ENCODE assay signal across 32 cellular contexts in genomic region chr6:105443941-105444340, GRCh38.
"Had no signal": no experiment of that assay in that cellular context is flagged by ENCODE, and none has a peak within 500 bp of the region (broad histone marks: within the 10 kb centered on the region; RNA-seq: fewer than 3 reads in every experiment).

No MANE protein-coding gene starts in this region.

- H3K27me3 ChIP-seq: ascending aorta, dorsolateral prefrontal cortex, foreskin keratinocyte, gastrocnemius medialis, heart right ventricle, hepatocyte had no signal

- H3K27ac ChIP-seq: ascending aorta, coronary artery, dorsolateral prefrontal cortex, foreskin keratinocyte, gastrocnemius medialis, heart right ventricle, hepatocyte, WERI-Rb-1 had no signal

- H3K27me3 Mint-ChIP-seq: central memory CD8-positive, alpha-beta T cell; dendritic cell treated with granulocyte-macrophage colony-stimulating factor and Interleukin-4, amounts not matched to agents 40 ng/mL and 50 ng/mL, for 4 days had no signal

- H3K9me3 ChIP-seq: ascending aorta, gastrocnemius medialis, heart right ventricle had no signal

- H3K36me3 ChIP-seq: ascending aorta, gastrocnemius medialis, heart right ventricle, WERI-Rb-1 had no signal

- DNase-seq: activated B cell treated with CpG ODN at 0.5 μM for 24 hours; activated CD4-positive, alpha-beta T cell treated with anti-CD3 and anti-CD28 coated beads for 48 hours; activated CD4-positive, alpha-beta T cell treated with anti-CD3 and anti-CD28 coated beads, Interleukin-2, amount 50 U/mL, for 1 hour; activated CD4-positive, alpha-beta T cell treated with anti-CD3 and anti-CD28 coated beads, Interleukin-2, amount 50 U/mL, for 48 hours; activated CD8-positive, alpha-beta memory T cell treated with anti-CD3 and anti-CD28 coated beads for 24 hours; activated CD8-positive, alpha-beta T cell treated with anti-CD3 and anti-CD28 coated beads for 36 hours; activated effector memory CD4-positive, alpha-beta T cell treated with anti-CD3 and anti-CD28 coated beads, Interleukin-2, amount 50 U/mL, for 16 hours; activated naive CD4-positive, alpha-beta T cell treated with anti-CD3 and anti-CD28 coated beads for 36 hours; activated naive CD8-positive, alpha-beta T cell treated with anti-CD3 and anti-CD28 coated beads, Interleukin-2, amount 10 ng/mL, durations not matched to agents 7 days and 5 days; activated T-cell treated with anti-CD3 and anti-CD28 coated beads, Interleukin-2, amount 50 U/mL, for 4 hours; dorsolateral prefrontal cortex; effector memory CD4-positive, alpha-beta T cell; endodermal cell; foreskin keratinocyte; gastrocnemius medialis; glutamatergic neuron; heart right ventricle; T-helper 1 cell; T-helper 17 cell; T1000; WERI-Rb-1 had no signal

- H3K27ac Mint-ChIP-seq: activated B cell treated with CpG ODN at 0.5 μM for 24 hours; activated CD8-positive, alpha-beta T cell treated with anti-CD3 and anti-CD28 coated beads for 36 hours; activated naive CD4-positive, alpha-beta T cell treated with anti-CD3 and anti-CD28 coated beads for 36 hours; activated naive CD4-positive, alpha-beta T cell treated with anti-CD3 and anti-CD28 coated beads, Interleukin-2, amount 50 U/mL, for 72 hours; activated naive CD8-positive, alpha-beta T cell treated with anti-CD3 and anti-CD28 coated beads, Interleukin-2, amount 10 ng/mL, durations not matched to agents 7 days and 5 days; activated T-helper 2 cell treated with anti-CD3 and anti-CD28 coated beads, Interferon-gamma antibody, Interleukin-2, Interleukin-4, amounts not matched to agents 10 μg/mL and 5 μg/mL and 100 μg/mL, durations not matched to agents 14 hours and 24 hours and 36 hours; brain; dendritic cell treated with granulocyte-macrophage colony-stimulating factor and Interleukin-4, amounts not matched to agents 40 ng/mL and 50 ng/mL, for 4 days; endodermal cell; T-helper 17 cell; T-helper 2 cell treated with Interferon-gamma antibody and Interleukin-4, amounts not matched to agents 5 μg/mL and 100 μg/mL, for 36 hours had no signal

- H3K36me3 Mint-ChIP-seq: activated naive CD4-positive, alpha-beta T cell treated with anti-CD3 and anti-CD28 coated beads, Interleukin-2, amount 50 U/mL, for 72 hours; activated naive CD8-positive, alpha-beta T cell treated with anti-CD3 and anti-CD28 coated beads, Interleukin-2, amount 10 ng/mL, durations not matched to agents 7 days and 5 days; brain had no signal

- H3K9me3 Mint-ChIP-seq: activated B cell treated with CpG ODN at 0.5 μM for 24 hours; activated CD8-positive, alpha-beta T cell treated with anti-CD3 and anti-CD28 coated beads for 36 hours; activated naive CD4-positive, alpha-beta T cell treated with anti-CD3 and anti-CD28 coated beads for 36 hours; activated T-cell treated with anti-CD3 and anti-CD28 coated beads, Interleukin-2, amount 50 U/mL, for 4 hours; activated T-helper 2 cell treated with anti-CD3 and anti-CD28 coated beads, Interferon-gamma antibody, Interleukin-2, Interleukin-4, amounts not matched to agents 10 μg/mL and 5 μg/mL and 100 μg/mL, durations not matched to agents 14 hours and 24 hours and 36 hours; brain; central memory CD8-positive, alpha-beta T cell; dendritic cell treated with granulocyte-macrophage colony-stimulating factor and Interleukin-4, amounts not matched to agents 40 ng/mL and 50 ng/mL, for 4 days; endodermal cell; T-helper 2 cell treated with Interferon-gamma antibody and Interleukin-4, amounts not matched to agents 5 μg/mL and 100 μg/mL, for 36 hours had no signal

- H3K4me1 Mint-ChIP-seq: activated B cell treated with CpG ODN at 0.5 μM for 24 hours; activated naive CD8-positive, alpha-beta T cell treated with anti-CD3 and anti-CD28 coated beads, Interleukin-2, amount 10 ng/mL, durations not matched to agents 7 days and 5 days; brain; central memory CD8-positive, alpha-beta T cell; T-helper 17 cell had no signal

- H3K4me1 ChIP-seq: ascending aorta, gastrocnemius medialis, heart right ventricle had no signal

- H3K4me3 Mint-ChIP-seq: activated B cell treated with CpG ODN at 0.5 μM for 24 hours; activated CD8-positive, alpha-beta T cell treated with anti-CD3 and anti-CD28 coated beads for 36 hours; activated naive CD4-positive, alpha-beta T cell treated with anti-CD3 and anti-CD28 coated beads for 36 hours; activated naive CD8-positive, alpha-beta T cell treated with anti-CD3 and anti-CD28 coated beads, Interleukin-2, amount 10 ng/mL, durations not matched to agents 7 days and 5 days; activated T-cell treated with anti-CD3 and anti-CD28 coated beads, Interleukin-2, amount 50 U/mL, for 4 hours; brain; central memory CD8-positive, alpha-beta T cell; dendritic cell treated with granulocyte-macrophage colony-stimulating factor and Interleukin-4, amounts not matched to agents 40 ng/mL and 50 ng/mL, for 4 days; endodermal cell; T-helper 17 cell; T-helper 2 cell treated with Interferon-gamma antibody and Interleukin-4, amounts not matched to agents 5 μg/mL and 100 μg/mL, for 36 hours had no signal

- ATAC-seq: activated CD4-positive, CD25-positive, alpha-beta regulatory T cell treated with anti-CD3 and anti-CD28 coated beads, Interleukin-2, amount 50 U/mL, for 24 hours; activated CD8-positive, alpha-beta T cell treated with anti-CD3 and anti-CD28 coated beads for 36 hours; activated naive CD4-positive, alpha-beta T cell treated with anti-CD3 and anti-CD28 coated beads, Interleukin-2, amount 50 U/mL, for 72 hours; activated T-cell treated with anti-CD3 and anti-CD28 coated beads, Interleukin-2, amount 50 U/mL, for 4 hours; esophagus mucosa; foreskin keratinocyte; gastrocnemius medialis; heart right ventricle; T-helper 17 cell had no signal

- H3K4me3 ChIP-seq: ascending aorta, coronary artery, dorsolateral prefrontal cortex, gastrocnemius medialis, heart right ventricle, hepatocyte had no signal
